Comparison of ENCODE assay signal across 1 cellular context in genomic region chr20:3172933-3173581, GRCh38.
A peak's percentile ranks its signal among the peaks of the same experiment; 100 is the strongest.
TF ChIP-seq lines count a peak whose summit lies in the region.

LZTS3 (minus strand) TSS chr20:3173549; CDS start chr20:3167163, 6,386 bp downstream.

TF ChIP-seq in HepG2, 621 proteins besides CTCF, POLR2A, EP300 and RAD21 (continued from another document and continues in another):
- TF ChIP-seq MAZ (IDR thresholded peaks at IDR 0.05; ENCODE audit: borderline replicate concordance, low read depth, low read length) (no peak), MAZ (CRISPR knock-in tag; IDR thresholded peaks at IDR 0.05; ENCODE audit: low read depth) (peak; percentile 94), ZNF432 (CRISPR knock-in tag; IDR thresholded peaks at IDR 0.05; ENCODE audit: borderline replicate concordance) (no peak), SYNCRIP (IDR thresholded peaks at IDR 0.05; ENCODE audit: insufficient read depth, low read depth, low read length) (no peak), TSC22D2 (CRISPR knock-in tag; IDR thresholded peaks at IDR 0.05; ENCODE audit: borderline replicate concordance) (no peak), TFAP4 (IDR thresholded peaks at IDR 0.05; ENCODE audit: borderline replicate concordance, low read depth) (no peak; the same call in 1 of the 2 replicates), ZNF496 (CRISPR knock-in tag; IDR thresholded peaks at IDR 0.05; ENCODE audit: insufficient replicate concordance) (no peak), ZNF687 (CRISPR knock-in tag; IDR thresholded peaks at IDR 0.05) (no peak), ZZZ3 (CRISPR knock-in tag; IDR thresholded peaks at IDR 0.05; ENCODE audit: borderline replicate concordance) (no peak), ARNT2 (CRISPR knock-in tag; IDR thresholded peaks at IDR 0.05; ENCODE audit: low read depth) (no peak; the same call in none of the 2 replicates), SOX6 (IDR thresholded peaks at IDR 0.05) (no peak), SOX6 (CRISPR knock-in tag; IDR thresholded peaks at IDR 0.05) (no peak; the same call in 1 of the 2 replicates), EED (CRISPR knock-in tag; IDR thresholded peaks at IDR 0.05) (peak; percentile 83), RBM39 (IDR thresholded peaks at IDR 0.05; ENCODE audit: low read depth, low read length, poor library complexity, severe bottlenecking) (peak; percentile 25), MLX (CRISPR knock-in tag; IDR thresholded peaks at IDR 0.05) (no peak), NKX3-1 (CRISPR knock-in tag; IDR thresholded peaks at IDR 0.05) (no peak), YY1 (IDR thresholded peaks at IDR 0.05; ENCODE audit: insufficient read depth, insufficient replicate concordance, low read depth, low read length) (no peak), KDM3A (CRISPR knock-in tag; IDR thresholded peaks at IDR 0.05; ENCODE audit: low read depth) (no peak), ZNF451 (CRISPR knock-in tag; IDR thresholded peaks at IDR 0.05) (no peak), IKZF4 (CRISPR knock-in tag; IDR thresholded peaks at IDR 0.05; ENCODE audit: borderline replicate concordance, low read depth, not compliant biosample characterization) (no peak), ZNF383 (CRISPR knock-in tag; IDR thresholded peaks at IDR 0.05; ENCODE audit: borderline replicate concordance) (no peak), NAIF1 (CRISPR knock-in tag; IDR thresholded peaks at IDR 0.05; ENCODE audit: borderline replicate concordance) (no peak), DNMT3B (CRISPR knock-in tag; conservative IDR thresholded peaks at IDR 0.05) (no peak), TIGD3 (CRISPR knock-in tag; IDR thresholded peaks at IDR 0.05; ENCODE audit: borderline replicate concordance) (no peak; the same call in 1 of the 2 replicates), NFATC3 (CRISPR knock-in tag; IDR thresholded peaks at IDR 0.05) (0 out of 2 replicates have a peak, but pooled peaks have one; percentile 81), ZNF101 (CRISPR knock-in tag; IDR thresholded peaks at IDR 0.05; ENCODE audit: borderline replicate concordance, low read depth) (no peak)
- TF ChIP-seq, protein P1, sequence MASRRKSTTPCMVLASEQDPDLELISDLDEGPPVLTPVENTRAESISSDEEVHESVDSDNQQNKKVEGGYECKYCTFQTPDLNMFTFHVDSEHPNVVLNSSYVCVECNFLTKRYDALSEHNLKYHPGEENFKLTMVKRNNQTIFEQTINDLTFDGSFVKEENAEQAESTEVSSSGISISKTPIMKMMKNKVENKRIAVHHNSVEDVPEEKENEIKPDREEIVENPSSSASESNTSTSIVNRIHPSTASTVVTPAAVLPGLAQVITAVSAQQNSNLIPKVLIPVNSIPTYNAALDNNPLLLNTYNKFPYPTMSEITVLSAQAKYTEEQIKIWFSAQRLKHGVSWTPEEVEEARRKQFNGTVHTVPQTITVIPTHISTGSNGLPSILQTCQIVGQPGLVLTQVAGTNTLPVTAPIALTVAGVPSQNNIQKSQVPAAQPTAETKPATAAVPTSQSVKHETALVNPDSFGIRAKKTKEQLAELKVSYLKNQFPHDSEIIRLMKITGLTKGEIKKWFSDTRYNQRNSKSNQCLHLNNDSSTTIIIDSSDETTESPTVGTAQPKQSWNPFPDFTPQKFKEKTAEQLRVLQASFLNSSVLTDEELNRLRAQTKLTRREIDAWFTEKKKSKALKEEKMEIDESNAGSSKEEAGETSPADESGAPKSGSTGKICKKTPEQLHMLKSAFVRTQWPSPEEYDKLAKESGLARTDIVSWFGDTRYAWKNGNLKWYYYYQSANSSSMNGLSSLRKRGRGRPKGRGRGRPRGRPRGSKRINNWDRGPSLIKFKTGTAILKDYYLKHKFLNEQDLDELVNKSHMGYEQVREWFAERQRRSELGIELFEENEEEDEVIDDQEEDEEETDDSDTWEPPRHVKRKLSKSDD (CRISPR knock-in tag; IDR thresholded peaks at IDR 0.05; ENCODE audit: low read depth): no peak; the same call in 1 of the 2 replicates
- TF ChIP-seq, protein P2, sequence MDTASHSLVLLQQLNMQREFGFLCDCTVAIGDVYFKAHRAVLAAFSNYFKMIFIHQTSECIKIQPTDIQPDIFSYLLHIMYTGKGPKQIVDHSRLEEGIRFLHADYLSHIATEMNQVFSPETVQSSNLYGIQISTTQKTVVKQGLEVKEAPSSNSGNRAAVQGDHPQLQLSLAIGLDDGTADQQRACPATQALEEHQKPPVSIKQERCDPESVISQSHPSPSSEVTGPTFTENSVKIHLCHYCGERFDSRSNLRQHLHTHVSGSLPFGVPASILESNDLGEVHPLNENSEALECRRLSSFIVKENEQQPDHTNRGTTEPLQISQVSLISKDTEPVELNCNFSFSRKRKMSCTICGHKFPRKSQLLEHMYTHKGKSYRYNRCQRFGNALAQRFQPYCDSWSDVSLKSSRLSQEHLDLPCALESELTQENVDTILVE (CRISPR knock-in tag; IDR thresholded peaks at IDR 0.05): no peak
- TF ChIP-seq, protein P3, sequence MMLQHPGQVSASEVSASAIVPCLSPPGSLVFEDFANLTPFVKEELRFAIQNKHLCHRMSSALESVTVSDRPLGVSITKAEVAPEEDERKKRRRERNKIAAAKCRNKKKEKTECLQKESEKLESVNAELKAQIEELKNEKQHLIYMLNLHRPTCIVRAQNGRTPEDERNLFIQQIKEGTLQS (CRISPR knock-in tag; IDR thresholded peaks at IDR 0.05): peak; percentile 85
- TF ChIP-seq, protein P4, sequence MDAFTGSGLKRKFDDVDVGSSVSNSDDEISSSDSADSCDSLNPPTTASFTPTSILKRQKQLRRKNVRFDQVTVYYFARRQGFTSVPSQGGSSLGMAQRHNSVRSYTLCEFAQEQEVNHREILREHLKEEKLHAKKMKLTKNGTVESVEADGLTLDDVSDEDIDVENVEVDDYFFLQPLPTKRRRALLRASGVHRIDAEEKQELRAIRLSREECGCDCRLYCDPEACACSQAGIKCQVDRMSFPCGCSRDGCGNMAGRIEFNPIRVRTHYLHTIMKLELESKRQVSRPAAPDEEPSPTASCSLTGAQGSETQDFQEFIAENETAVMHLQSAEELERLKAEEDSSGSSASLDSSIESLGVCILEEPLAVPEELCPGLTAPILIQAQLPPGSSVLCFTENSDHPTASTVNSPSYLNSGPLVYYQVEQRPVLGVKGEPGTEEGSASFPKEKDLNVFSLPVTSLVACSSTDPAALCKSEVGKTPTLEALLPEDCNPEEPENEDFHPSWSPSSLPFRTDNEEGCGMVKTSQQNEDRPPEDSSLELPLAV (CRISPR knock-in tag; conservative IDR thresholded peaks at IDR 0.05; ENCODE audit: low read depth): no peak; the same call in none of the 2 replicates
- TF ChIP-seq, protein P5, sequence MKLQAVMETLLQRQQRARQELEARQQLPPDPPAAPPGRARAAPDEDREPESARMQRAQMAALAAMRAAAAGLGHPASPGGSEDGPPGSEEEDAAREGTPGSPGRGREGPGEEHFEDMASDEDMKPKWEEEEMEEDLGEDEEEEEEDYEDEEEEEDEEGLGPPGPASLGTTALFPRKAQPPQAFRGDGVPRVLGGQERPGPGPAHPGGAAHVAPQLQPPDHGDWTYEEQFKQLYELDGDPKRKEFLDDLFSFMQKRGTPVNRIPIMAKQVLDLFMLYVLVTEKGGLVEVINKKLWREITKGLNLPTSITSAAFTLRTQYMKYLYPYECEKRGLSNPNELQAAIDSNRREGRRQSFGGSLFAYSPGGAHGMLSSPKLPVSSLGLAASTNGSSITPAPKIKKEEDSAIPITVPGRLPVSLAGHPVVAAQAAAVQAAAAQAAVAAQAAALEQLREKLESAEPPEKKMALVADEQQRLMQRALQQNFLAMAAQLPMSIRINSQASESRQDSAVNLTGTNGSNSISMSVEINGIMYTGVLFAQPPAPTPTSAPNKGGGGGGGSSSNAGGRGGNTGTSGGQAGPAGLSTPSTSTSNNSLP (IDR thresholded peaks at IDR 0.05; ENCODE audit: low read depth, low read length): no peak
- TF ChIP-seq, protein P6, sequence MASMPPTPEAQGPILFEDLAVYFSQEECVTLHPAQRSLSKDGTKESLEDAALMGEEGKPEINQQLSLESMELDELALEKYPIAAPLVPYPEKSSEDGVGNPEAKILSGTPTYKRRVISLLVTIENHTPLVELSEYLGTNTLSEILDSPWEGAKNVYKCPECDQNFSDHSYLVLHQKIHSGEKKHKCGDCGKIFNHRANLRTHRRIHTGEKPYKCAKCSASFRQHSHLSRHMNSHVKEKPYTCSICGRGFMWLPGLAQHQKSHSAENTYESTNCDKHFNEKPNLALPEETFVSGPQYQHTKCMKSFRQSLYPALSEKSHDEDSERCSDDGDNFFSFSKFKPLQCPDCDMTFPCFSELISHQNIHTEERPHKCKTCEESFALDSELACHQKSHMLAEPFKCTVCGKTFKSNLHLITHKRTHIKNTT (CRISPR knock-in tag; IDR thresholded peaks at IDR 0.05): no peak
- TF ChIP-seq, protein P7, sequence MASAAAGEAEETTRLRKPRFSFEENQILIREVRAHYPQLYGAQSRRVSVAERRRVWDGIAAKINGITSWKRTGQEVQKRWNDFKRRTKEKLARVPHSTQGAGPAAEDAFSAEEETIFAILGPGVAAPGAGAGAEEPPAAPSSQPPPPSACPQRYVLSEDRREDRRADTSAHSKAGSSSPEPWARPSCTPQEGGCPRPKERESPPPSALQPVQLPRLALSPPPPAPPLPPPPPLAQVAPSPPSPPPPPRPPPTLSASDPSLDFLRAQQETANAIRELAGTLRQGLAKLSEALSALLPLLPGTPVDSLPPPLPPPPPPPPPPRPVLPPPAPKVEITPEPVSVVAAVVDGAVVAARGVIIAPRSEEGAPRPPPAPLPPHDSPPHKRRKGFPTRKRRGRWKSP (CRISPR knock-in tag; IDR thresholded peaks at IDR 0.05): peak; percentile 62; the same call in 1 of the 2 replicates
- TF ChIP-seq, protein P8, sequence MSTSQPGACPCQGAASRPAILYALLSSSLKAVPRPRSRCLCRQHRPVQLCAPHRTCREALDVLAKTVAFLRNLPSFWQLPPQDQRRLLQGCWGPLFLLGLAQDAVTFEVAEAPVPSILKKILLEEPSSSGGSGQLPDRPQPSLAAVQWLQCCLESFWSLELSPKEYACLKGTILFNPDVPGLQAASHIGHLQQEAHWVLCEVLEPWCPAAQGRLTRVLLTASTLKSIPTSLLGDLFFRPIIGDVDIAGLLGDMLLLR (CRISPR knock-in tag; IDR thresholded peaks at IDR 0.05): peak; percentile 40; the same call in 1 of the 2 replicates
- TF ChIP-seq, protein P9, sequence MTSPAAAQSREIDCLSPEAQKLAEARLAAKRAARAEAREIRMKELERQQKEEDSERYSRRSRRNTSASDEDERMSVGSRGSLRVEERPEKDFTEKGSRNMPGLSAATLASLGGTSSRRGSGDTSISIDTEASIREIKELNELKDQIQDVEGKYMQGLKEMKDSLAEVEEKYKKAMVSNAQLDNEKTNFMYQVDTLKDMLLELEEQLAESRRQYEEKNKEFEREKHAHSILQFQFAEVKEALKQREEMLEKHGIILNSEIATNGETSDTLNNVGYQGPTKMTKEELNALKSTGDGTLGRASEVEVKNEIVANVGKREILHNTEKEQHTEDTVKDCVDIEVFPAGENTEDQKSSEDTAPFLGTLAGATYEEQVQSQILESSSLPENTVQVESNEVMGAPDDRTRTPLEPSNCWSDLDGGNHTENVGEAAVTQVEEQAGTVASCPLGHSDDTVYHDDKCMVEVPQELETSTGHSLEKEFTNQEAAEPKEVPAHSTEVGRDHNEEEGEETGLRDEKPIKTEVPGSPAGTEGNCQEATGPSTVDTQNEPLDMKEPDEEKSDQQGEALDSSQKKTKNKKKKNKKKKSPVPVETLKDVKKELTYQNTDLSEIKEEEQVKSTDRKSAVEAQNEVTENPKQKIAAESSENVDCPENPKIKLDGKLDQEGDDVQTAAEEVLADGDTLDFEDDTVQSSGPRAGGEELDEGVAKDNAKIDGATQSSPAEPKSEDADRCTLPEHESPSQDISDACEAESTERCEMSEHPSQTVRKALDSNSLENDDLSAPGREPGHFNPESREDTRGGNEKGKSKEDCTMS (CRISPR knock-in tag; conservative IDR thresholded peaks at IDR 0.05): no peak
